ENCODE assay signal across 8 cellular contexts in genomic region chr2:131493199-131494018, GRCh38. TPM values are rescaled to one million over a fixed set of nuclear protein-coding genes. Genes with fewer than 3 reads are reported as not detected.
DNase-seq lines count a peak whose midpoint lies in the region; ATAC-seq and TF ChIP-seq lines count a peak whose summit lies in the region.

No MANE protein-coding gene starts in this region.

- H3K27ac Mint-ChIP-seq in T-helper 2 cell treated with Interferon-gamma antibody and Interleukin-4, amounts not matched to agents 5 μg/mL and 100 μg/mL, for 36 hours: peak overlapping the region; percentile 99
- peak overlapping the region; percentile 97 for H3K27ac Mint-ChIP-seq in osteocyte (ENCODE audit: unreplicated experiment)

- POLR2A ChIA-PET in RWPE1 (lab: Yijun Ruan, JAX; ENCODE audit: low non-redundant PET): interaction anchor here (0.6 kb wide), 1 partner anchor 52 kb away, joined by 5 read pairs; no protein-coding TSS in a partner anchor

- H3K9me3 Mint-ChIP-seq in T-helper 2 cell treated with Interferon-gamma antibody and Interleukin-4, amounts not matched to agents 5 μg/mL and 100 μg/mL, for 36 hours: no peaks in the 10 kb centered on the region
- no peaks in the 10 kb centered on the region for H3K9me3 Mint-ChIP-seq in osteocyte (ENCODE audit: unreplicated experiment)

- peaks cover 27% of the 10 kb centered on the region for H3K36me3 Mint-ChIP-seq in T-helper 2 cell treated with Interferon-gamma antibody and Interleukin-4, amounts not matched to agents 5 μg/mL and 100 μg/mL, for 36 hours (ENCODE audit: low read depth)
- H3K36me3 Mint-ChIP-seq in osteocyte (ENCODE audit: unreplicated experiment): peaks cover 3% of the 10 kb centered on the region

- no peak for TF ChIP-seq CTCF in RWPE1 (conservative IDR thresholded peaks at IDR 0.05; ENCODE audit: low read depth)
- TF ChIP-seq CTCF in fibroblast of mammary gland (conservative IDR thresholded peaks at IDR 0.05; ENCODE audit: control insufficient read depth, insufficient read depth, low read depth, low read length): no peak
- no peak for TF ChIP-seq CTCF in osteocyte (IDR thresholded peaks at IDR 0.05)

- H3K4me1 Mint-ChIP-seq in T-helper 2 cell treated with Interferon-gamma antibody and Interleukin-4, amounts not matched to agents 5 μg/mL and 100 μg/mL, for 36 hours (ENCODE audit: low read depth): peaks cover 35% of the 10 kb centered on the region
- peaks cover 30% of the 10 kb centered on the region for H3K4me1 Mint-ChIP-seq in osteocyte (ENCODE audit: unreplicated experiment)

- peak overlapping the region; percentile 86 for H3K27ac ChIP-seq in RWPE1

- peak overlapping the region; percentile 98 for H3K4me3 Mint-ChIP-seq in T-helper 2 cell treated with Interferon-gamma antibody and Interleukin-4, amounts not matched to agents 5 μg/mL and 100 μg/mL, for 36 hours
- H3K4me3 Mint-ChIP-seq in osteocyte (ENCODE audit: unreplicated experiment): peak overlapping the region; percentile 98

- peak overlapping the region; percentile 82 for H3K4me3 ChIP-seq in fibroblast of mammary gland (ENCODE audit: control insufficient read depth, low read depth, low read length)

- ATAC-seq in HG02938 (IDR thresholded peaks at IDR 0.05; ENCODE audit: unreplicated experiment): peak; percentile 14

- CTCF ChIA-PET in RWPE1 (lab: Yijun Ruan, JAX): interaction anchor here (0.7 to 2.4 kb wide), 5 partner anchors 9 to 180 kb away, joined by 3 to 11 read pairs (median 4); no protein-coding TSS in a partner anchor

- no peaks in the 10 kb centered on the region for H3K27me3 Mint-ChIP-seq in T-helper 2 cell treated with Interferon-gamma antibody and Interleukin-4, amounts not matched to agents 5 μg/mL and 100 μg/mL, for 36 hours (ENCODE audit: low read depth)
- H3K27me3 Mint-ChIP-seq in osteocyte (ENCODE audit: unreplicated experiment): no peaks in the 10 kb centered on the region

- no peak for DNase-seq in T-helper 2 cell treated with Interferon-gamma antibody and Interleukin-4, amounts not matched to agents 5 μg/mL and 100 μg/mL, for 36 hours (ENCODE audit: low spot score)
- DNase-seq in T-helper 2 cell (no peak), RWPE1 (ENCODE audit: low spot score) (no peak), fibroblast of mammary gland (ENCODE audit: low read depth) (no peak), osteocyte (ENCODE audit: extremely low spot score, unreplicated experiment) (no peak), GM19238 (ENCODE audit: insufficient read length, low spot score) (no peak), activated gamma-delta T cell (lab: John Stamatoyannopoulos, UW) (no peak)

RNA-seq across cellular contexts. Expression of gene MZT2A, which starts 1.2 kb away (rescaled TPM):
- 106 and 110 TPM in 2 replicates for total RNA-seq in osteocyte

RNA-seq across cellular contexts. Expression of gene TUBA3D, which starts 17.5 kb away (rescaled TPM):
- total RNA-seq in osteocyte: not detected in 2 replicates

RNA-seq across cellular contexts. Expression of gene CCDC74A, which starts 34.3 kb away (rescaled TPM):
- 1.8 and 2.4 TPM in 2 replicates for total RNA-seq in osteocyte
